ENCODE assay signal across 24 cellular contexts in genomic region chr11:99271527-99271926, GRCh38.
DNase-seq lines count a peak whose midpoint lies in the region; ATAC-seq, FAIRE-seq and TF ChIP-seq lines count a peak whose summit lies in the region.
"Had no signal": no experiment of that assay in that cellular context is flagged by ENCODE, and none has a peak within 500 bp of the region (broad histone marks: within the 10 kb centered on the region; RNA-seq: fewer than 3 reads in every experiment).

No MANE protein-coding gene starts in this region.

- H3K27ac Mint-ChIP-seq in activated CD8-positive, alpha-beta T cell treated with anti-CD3 and anti-CD28 coated beads, Interleukin-2, amount 10 ng/mL, durations not matched to agents 7 days and 5 days = no peak overlapping the region
- H3K27ac Mint-ChIP-seq: CD4-positive, CD25-positive, alpha-beta regulatory T cell had no signal

- ATAC-seq in HG02981 (IDR thresholded peaks at IDR 0.05; ENCODE audit: unreplicated experiment) = no peak
- ATAC-seq in activated CD8-positive, alpha-beta T cell treated with anti-CD3 and anti-CD28 coated beads, Interleukin-2, amount 10 ng/mL, durations not matched to agents 7 days and 5 days = no peak
- ATAC-seq: HCT116, PC-3 had no signal

- H3K27ac ChIP-seq in iPS DF 6.9 (ENCODE audit: low read length) = no peak overlapping the region
- H3K27ac ChIP-seq: BLaER1 had no signal

- H3K27me3 ChIP-seq in bronchial epithelial cell (ENCODE audit: control insufficient read depth, insufficient read depth, low read length) (no peaks in the 10 kb centered on the region), iPS DF 6.9 (ENCODE audit: control insufficient read depth, insufficient read depth, low read length) (no peaks in the 10 kb centered on the region)
- H3K27me3 ChIP-seq: BLaER1 had no signal

- no peaks in the 10 kb centered on the region for H3K27me3 Mint-ChIP-seq in activated CD8-positive, alpha-beta T cell treated with anti-CD3 and anti-CD28 coated beads, Interleukin-2, amount 10 ng/mL, durations not matched to agents 7 days and 5 days (ENCODE audit: low read depth)
- H3K27me3 Mint-ChIP-seq: CD4-positive, CD25-positive, alpha-beta regulatory T cell had no signal

- WGBS in iPS DF 6.9 (ENCODE audit: insufficient coverage, insufficient read length) = no CpG with 5 or more reads among the region's 5 CpGs

- no peaks in the 10 kb centered on the region for H3K36me3 ChIP-seq in bronchial epithelial cell (ENCODE audit: control insufficient read depth, insufficient read depth, low read length)
- H3K36me3 ChIP-seq in iPS DF 6.9 (ENCODE audit: control insufficient read depth, insufficient read depth, low read length) = no peaks in the 10 kb centered on the region
- H3K36me3 ChIP-seq: BLaER1 had no signal

- H3K4me3 ChIP-seq in bronchial epithelial cell (ENCODE audit: low read depth, low read length) (no peak overlapping the region), iPS DF 6.9 (ENCODE audit: low read length) (no peak overlapping the region)
- H3K4me3 ChIP-seq: BLaER1 had no signal

- FAIRE-seq in bronchial epithelial cell (lab: Jason Lieb, UNC) = peak; percentile 32
- FAIRE-seq: GM18507 had no signal

- no peak overlapping the region for H3K4me3 Mint-ChIP-seq in activated CD8-positive, alpha-beta T cell treated with anti-CD3 and anti-CD28 coated beads, Interleukin-2, amount 10 ng/mL, durations not matched to agents 7 days and 5 days
- H3K4me3 Mint-ChIP-seq: CD4-positive, CD25-positive, alpha-beta regulatory T cell had no signal

- H3K36me3 Mint-ChIP-seq in activated CD8-positive, alpha-beta T cell treated with anti-CD3 and anti-CD28 coated beads, Interleukin-2, amount 10 ng/mL, durations not matched to agents 7 days and 5 days (ENCODE audit: low read depth) = no peaks in the 10 kb centered on the region
- H3K36me3 Mint-ChIP-seq: CD4-positive, CD25-positive, alpha-beta regulatory T cell had no signal

- no peak for TF ChIP-seq CTCF in bronchial epithelial cell (IDR thresholded peaks at IDR 0.05; ENCODE audit: insufficient read depth, low read length, severe bottlenecking)
- TF ChIP-seq CTCF in GM20000 (IDR thresholded peaks at IDR 0.05; ENCODE audit: extremely low read depth, missing control alignments) = no peak

- peaks cover 14% of the 10 kb centered on the region for H3K9me3 Mint-ChIP-seq in activated CD8-positive, alpha-beta T cell treated with anti-CD3 and anti-CD28 coated beads, Interleukin-2, amount 10 ng/mL, durations not matched to agents 7 days and 5 days (ENCODE audit: insufficient read depth)

- CTCF ChIA-PET in activated CD8-positive, alpha-beta T cell treated with anti-CD3 and anti-CD28 coated beads, Interleukin-2, amount 10 ng/mL, durations not matched to agents 7 days and 5 days (lab: Charles Lee) = no interaction called here

- peak; percentile 15 for DNase-seq in NCI-H748 (lab: John Stamatoyannopoulos, UW; ENCODE audit: unreplicated experiment)
- DNase-seq in NCI-H748 treated with DMSO at 0.1 percent for 48 hours (lab: John Stamatoyannopoulos, UW) = no peak
- DNase-seq in bronchial epithelial cell (ENCODE audit: low read depth) = no peak
- peak; percentile 25 for DNase-seq in iPS DF 6.9 (ENCODE audit: low read depth, low spot score)
- no peak for DNase-seq in activated CD8-positive, alpha-beta T cell treated with anti-CD3 and anti-CD28 coated beads, Interleukin-2, amount 10 ng/mL, durations not matched to agents 7 days and 5 days
- DNase-seq in epidermal melanocyte (ENCODE audit: insufficient read length, low spot score) = no peak
- no peak for DNase-seq in GM20000 (ENCODE audit: low spot score)
- DNase-seq: CD4-positive, CD25-positive, alpha-beta regulatory T cell; DMS153; DND-41; GOT3; NCI-H1092; NCI-H1436 treated with DMSO at 0.1 percent for 48 hours; NCI-H1930; NCI-H2107; NCI-H2227 treated with DMSO at 0.1 percent for 48 hours; NCI-H526 treated with DMSO at 0.1 percent for 48 hours; PC-3; SK-N-SH; SW 1271 had no signal

- no peaks in the 10 kb centered on the region for H3K4me1 ChIP-seq in iPS DF 6.9 (ENCODE audit: control insufficient read depth, insufficient read depth, low read length)

- H3K4me1 Mint-ChIP-seq in activated CD8-positive, alpha-beta T cell treated with anti-CD3 and anti-CD28 coated beads, Interleukin-2, amount 10 ng/mL, durations not matched to agents 7 days and 5 days (ENCODE audit: low read depth) = no peaks in the 10 kb centered on the region
- H3K4me1 Mint-ChIP-seq: CD4-positive, CD25-positive, alpha-beta regulatory T cell had no signal

- H3K9me3 ChIP-seq in iPS DF 6.9 (ENCODE audit: control insufficient read depth, insufficient read depth, low read length) = no peaks in the 10 kb centered on the region
- H3K9me3 ChIP-seq: BLaER1, SK-N-SH had no signal

- POLR2A ChIA-PET in activated CD8-positive, alpha-beta T cell treated with anti-CD3 and anti-CD28 coated beads, Interleukin-2, amount 10 ng/mL, durations not matched to agents 7 days and 5 days (lab: Charles Lee) = no interaction called here

Comparison
In these comparisons a context has a peak if more than half of its experiments do, and no peak if none do; other contexts are left out.
1. DNase-seq: peak in NCI-H748 (single experiment) and iPS DF 6.9 (single experiment); none in NCI-H748 treated with DMSO at 0.1 percent for 48 hours (single experiment), bronchial epithelial cell (single experiment), activated CD8-positive, alpha-beta T cell treated with anti-CD3 and anti-CD28 coated beads, Interleukin-2, amount 10 ng/mL, durations not matched to agents 7 days and 5 days (single experiment), epidermal melanocyte (single experiment) and GM20000 (single experiment).